22 cellular contexts compared by ENCODE assay signal in genomic region chr3:13700889-13701288, GRCh38.
DNase-seq lines count a peak whose midpoint lies in the region; ATAC-seq, FAIRE-seq and TF ChIP-seq lines count a peak whose summit lies in the region.
"Had no signal": no experiment of that assay in that cellular context is flagged by ENCODE, and none has a peak within 500 bp of the region (broad histone marks: within the 10 kb centered on the region; RNA-seq: fewer than 3 reads in every experiment).

No MANE protein-coding gene starts in this region.

- intact Hi-C loops in kidney (cut with DNase I), result no loop called here
- intact Hi-C loops in upper lobe of right lung (cut with DNase I), result no loop called here

- no peak overlapping the region for H3K27ac Mint-ChIP-seq in glutamatergic neuron (ENCODE audit: unreplicated experiment)
- H3K27ac Mint-ChIP-seq: CD8-positive, alpha-beta memory T cell; HFFc6 had no signal

- peaks cover 15% of the 10 kb centered on the region for H3K27me3 Mint-ChIP-seq in glutamatergic neuron (ENCODE audit: unreplicated experiment)

- peak; percentile 37 for DNase-seq in activated effector memory CD4-positive, alpha-beta T cell treated with anti-CD3 and anti-CD28 coated beads, Interleukin-2, amount 50 U/mL, for 16 hours
- DNase-seq in activated effector memory CD4-positive, alpha-beta T cell treated with Interleukin-2 at 50 U/mL for 16 hours, result no peak
- DNase-seq in RWPE2 (ENCODE audit: low spot score) (peak; percentile 52), kidney (peak; percentile 40), upper lobe of right lung (peak; percentile 33), glutamatergic neuron (no peak)
- DNase-seq: CD8-positive, alpha-beta memory T cell; COR-L47; DMS 273 treated with DMSO at 0.1 percent for 48 hours; DND-41; EL; HCEC 1CT; HFFc6; KG1 had no signal

- H3K4me1 ChIP-seq in RWPE2 (ENCODE audit: insufficient read depth, poor library complexity, severe bottlenecking), result no peaks in the 10 kb centered on the region
- no peaks in the 10 kb centered on the region for H3K4me1 ChIP-seq in kidney (ENCODE audit: control insufficient read depth in 1 of 2, insufficient read depth in 1 of 2, low read depth in 1 of 2, low read length in 2 of 2)
- no peaks in the 10 kb centered on the region for H3K4me1 ChIP-seq in upper lobe of right lung
- H3K4me1 ChIP-seq: A549, BLaER1 had no signal

- TF ChIP-seq CTCF in RWPE2 (IDR thresholded peaks at IDR 0.05; ENCODE audit: poor library complexity, severe bottlenecking) (no peak), kidney (IDR thresholded peaks at IDR 0.05; ENCODE audit: borderline replicate concordance, extremely low read depth, insufficient read depth) (no peak), upper lobe of right lung (IDR thresholded peaks at IDR 0.05) (no peak), glutamatergic neuron (IDR thresholded peaks at IDR 0.05; ENCODE audit: partially characterized antibody, unreplicated experiment) (no peak)

- peaks cover 18% of the 10 kb centered on the region for H3K36me3 Mint-ChIP-seq in glutamatergic neuron (ENCODE audit: unreplicated experiment)

- no peak overlapping the region for H3K27ac ChIP-seq in RWPE2 (ENCODE audit: poor library complexity, severe bottlenecking)
- H3K27ac ChIP-seq in kidney (ENCODE audit: low read depth in 2 of 2, low read length in 2 of 2), result no peak overlapping the region
- H3K27ac ChIP-seq in upper lobe of right lung, result no peak overlapping the region
- H3K27ac ChIP-seq: 22Rv1, A549, BLaER1 had no signal

- no peak overlapping the region for H3K4me3 Mint-ChIP-seq in glutamatergic neuron (ENCODE audit: unreplicated experiment)
- H3K4me3 Mint-ChIP-seq: CD8-positive, alpha-beta memory T cell; HFFc6 had no signal

- no peak for ATAC-seq in RWPE2 (ENCODE audit: low read depth)
- ATAC-seq in upper lobe of right lung, result no peak
- no peak for ATAC-seq in GM21786 (IDR thresholded peaks at IDR 0.05; ENCODE audit: unreplicated experiment)
- no peak for ATAC-seq in HG02610 (IDR thresholded peaks at IDR 0.05; ENCODE audit: unreplicated experiment)
- ATAC-seq: A549 had no signal

- H3K36me3 ChIP-seq in RWPE2 (ENCODE audit: low read depth) (no peaks in the 10 kb centered on the region), kidney (ENCODE audit: control insufficient read depth in 1 of 2, insufficient read depth in 2 of 2, low read length in 2 of 2) (no peaks in the 10 kb centered on the region), upper lobe of right lung (no peaks in the 10 kb centered on the region)
- H3K36me3 ChIP-seq: BLaER1 had no signal

- no peak for FAIRE-seq in kidney (lab: Jason Lieb, UNC)
- FAIRE-seq: A549, G401.6, GM12891, GM19239 had no signal

- H3K9me3 ChIP-seq in RWPE2 (ENCODE audit: severe bottlenecking), result no peaks in the 10 kb centered on the region
- peaks cover 0 to 3% of the 10 kb centered on the region in 2 donors for H3K9me3 ChIP-seq in kidney (ENCODE audit: control insufficient read depth in 1 of 2, low read length in 2 of 2)
- H3K9me3 ChIP-seq in upper lobe of right lung, result no peaks in the 10 kb centered on the region
- H3K9me3 ChIP-seq: A549 had no signal

- no peak overlapping the region for H3K4me3 ChIP-seq in RWPE2 (ENCODE audit: severe bottlenecking)
- H3K4me3 ChIP-seq in kidney (ENCODE audit: low read length in 2 of 2), result no peak overlapping the region
- H3K4me3 ChIP-seq in upper lobe of right lung, result no peak overlapping the region
- H3K4me3 ChIP-seq: A549, BLaER1 had no signal

- peaks cover 4% of the 10 kb centered on the region for H3K4me1 Mint-ChIP-seq in glutamatergic neuron (ENCODE audit: low read depth, unreplicated experiment)
- H3K4me1 Mint-ChIP-seq: CD8-positive, alpha-beta memory T cell had no signal

- H3K9ac ChIP-seq in kidney (ENCODE audit: low read length in 2 of 2), result no peak overlapping the region
- H3K9ac ChIP-seq: BLaER1 had no signal

- H3K9me3 Mint-ChIP-seq in glutamatergic neuron (ENCODE audit: unreplicated experiment), result peaks cover 3% of the 10 kb centered on the region

- H3K27me3 ChIP-seq in RWPE2 (ENCODE audit: insufficient read depth, poor library complexity, severe bottlenecking), result no peaks in the 10 kb centered on the region
- H3K27me3 ChIP-seq in upper lobe of right lung, result no peaks in the 10 kb centered on the region
- H3K27me3 ChIP-seq: BLaER1 had no signal

Comparison
In these comparisons a context has a peak if more than half of its experiments do, and no peak if none do; other contexts are left out.
1. DNase-seq: peak in activated effector memory CD4-positive, alpha-beta T cell treated with anti-CD3 and anti-CD28 coated beads, Interleukin-2, amount 50 U/mL, for 16 hours (single experiment), RWPE2 (single experiment), kidney (single experiment) and upper lobe of right lung (single experiment); none in activated effector memory CD4-positive, alpha-beta T cell treated with Interleukin-2 at 50 U/mL for 16 hours (single experiment) and glutamatergic neuron (single experiment).